8 cellular contexts compared by ENCODE assay signal in genomic region chr18:31497711-31498449, GRCh38. TPM values are rescaled to one million over a fixed set of nuclear protein-coding genes. Genes with fewer than 3 reads are reported as not detected.
DNase-seq lines count a peak whose midpoint lies in the region; ATAC-seq and TF ChIP-seq lines count a peak whose summit lies in the region.

Gene DSG2 (plus strand): TSS chr18:31498177. CDS start chr18:31498252, 75 bp downstream.

- peaks cover 0 to 4% of the 10 kb centered on the region in 2 experiments; a peak in 1 of 3 replicates for H3K36me3 ChIP-seq in HEK293 (ENCODE audit: control insufficient read depth in 2 of 2, insufficient read depth in 1 of 2, low read length in 2 of 2)

- H3K27ac ChIP-seq in HEK293 (ENCODE audit: extremely low read depth, low read depth, low read length): peak within 1 kb of the TSS; percentile 82

- intact Hi-C loops in Right ventricle myocardium superior (cut with DNase I) (loop anchor here (5.0 kb wide), 1 partner anchor 396 kb away; the partner anchor contains the start of gene DSC2), posterior cingulate gyrus (cut with DNase I) (no loop called here)

- POLR2A ChIA-PET in HEK293 (lab: Yijun Ruan, JAX): interaction anchor here (0.5 to 1.0 kb wide), 3 partner anchors 15 to 456 kb away, joined by 3 to 8 read pairs (median 3); no protein-coding TSS in a partner anchor

- H3K4me3 ChIP-seq in HEK293 (ENCODE audit: low read depth, low read length): peak within 1 kb of the TSS; percentile 64

- ATAC-seq in Right ventricle myocardium superior (ENCODE audit: poor library complexity): peak; percentile 97

- CTCF ChIA-PET in HEK293 (lab: Yijun Ruan, JAX): interaction anchor here (1.1 kb wide), 2 partner anchors 74 to 433 kb away, joined by 3 to 4 read pairs; no protein-coding TSS in a partner anchor

- no peaks in the 10 kb centered on the region for H3K4me1 ChIP-seq in HEK293 (ENCODE audit: control insufficient read depth, insufficient read depth, low read length)

- DNase-seq in DMS153 (lab: John Stamatoyannopoulos, UW) (peak; percentile 8), DMS153 treated with DMSO at 0.1 percent for 48 hours (lab: John Stamatoyannopoulos, UW; ENCODE audit: unreplicated experiment) (no peak), NCI-H1048 (lab: John Stamatoyannopoulos, UW) (peak; percentile 10), activated gamma-delta T cell (lab: John Stamatoyannopoulos, UW) (peak; percentile 10), Right ventricle myocardium superior (peak; percentile 81), posterior cingulate gyrus (peak in 7 of 10 donors; percentile 16 to 88 (median 35)), NCI-H2107 treated with DMSO at 0.1 percent for 48 hours (lab: John Stamatoyannopoulos, UW; ENCODE audit: unreplicated experiment) (no peak)

- no peak; the same call in 1 of the 2 replicates for TF ChIP-seq CTCF in HEK293 (tag by site-specific recombination; IDR thresholded peaks at IDR 0.05)

- no peaks in the 10 kb centered on the region for H3K9me3 ChIP-seq in HEK293 (ENCODE audit: control insufficient read depth, insufficient read depth, low read depth, low read length)

TF ChIP-seq in HEK293, 187 proteins besides CTCF, POLR2A, EP300 and RAD21 (continues in another document):
- TF ChIP-seq SP3 (tag by site-specific recombination; IDR thresholded peaks at IDR 0.05): peak; percentile 57
- 0 out of 2 replicates have a peak, but pooled peaks have one; percentile 41 for TF ChIP-seq ZNF692 (tag by site-specific recombination; IDR thresholded peaks at IDR 0.05)
- TF ChIP-seq ZNF341 (tag by site-specific recombination; IDR thresholded peaks at IDR 0.05; ENCODE audit: low read depth): peak; percentile 62
- 0 out of 2 replicates have a peak, but pooled peaks have one; percentile 12 for TF ChIP-seq SP7 (tag by site-specific recombination; IDR thresholded peaks at IDR 0.05)
- 0 out of 2 replicates have a peak, but pooled peaks have one; percentile 16 for TF ChIP-seq ZNF76 (tag by site-specific recombination; IDR thresholded peaks at IDR 0.05; ENCODE audit: borderline replicate concordance, low read depth)
- TF ChIP-seq KLF1 (tag by site-specific recombination; IDR thresholded peaks at IDR 0.05): peak; percentile 74
- no peak for TF ChIP-seq ZNF169 (tag by site-specific recombination; IDR thresholded peaks at IDR 0.05)
- TF ChIP-seq ZFP37 (tag by site-specific recombination; IDR thresholded peaks at IDR 0.05): peak; percentile 47; the same call in 1 of the 2 replicates
- TF ChIP-seq ZBTB10 (tag by site-specific recombination; IDR thresholded peaks at IDR 0.05): no peak
- TF ChIP-seq SP2 (tag by site-specific recombination; IDR thresholded peaks at IDR 0.05): 0 out of 2 replicates have a peak, but pooled peaks have one; percentile 6
- peak; percentile 78 for TF ChIP-seq ZNF335 (tag by site-specific recombination; conservative IDR thresholded peaks at IDR 0.05)
- TF ChIP-seq ZNF157 (tag by site-specific recombination; IDR thresholded peaks at IDR 0.05): no peak
- TF ChIP-seq MEIS1 (CRISPR knock-in tag; IDR thresholded peaks at IDR 0.05; ENCODE audit: borderline replicate concordance): no peak
- 0 out of 2 replicates have a peak, but pooled peaks have one; percentile 52 for TF ChIP-seq ZNF610 (tag by site-specific recombination; IDR thresholded peaks at IDR 0.05; ENCODE audit: borderline replicate concordance)
- TF ChIP-seq ZIC2 (tag by site-specific recombination; IDR thresholded peaks at IDR 0.05): 0 out of 2 replicates have a peak, but pooled peaks have one; percentile 3
- TF ChIP-seq ATF2 (tag by site-specific recombination; IDR thresholded peaks at IDR 0.05; ENCODE audit: low read depth): no peak
- TF ChIP-seq ZBTB26 (tag by site-specific recombination; optimal IDR thresholded peaks at IDR 0.05): peak; percentile 86
- peak; percentile 83; the same call in 1 of the 2 replicates for TF ChIP-seq GLIS2 (tag by site-specific recombination; IDR thresholded peaks at IDR 0.05)
- TF ChIP-seq YY1 (tag by site-specific recombination; IDR thresholded peaks at IDR 0.05): no peak
- peak; percentile 94 for TF ChIP-seq ZNF449 (tag by site-specific recombination; IDR thresholded peaks at IDR 0.05)
- 0 out of 2 replicates have a peak, but pooled peaks have one; percentile 38 for TF ChIP-seq ZNF600 (tag by site-specific recombination; IDR thresholded peaks at IDR 0.05)
- TF ChIP-seq ZBTB20 (tag by site-specific recombination; IDR thresholded peaks at IDR 0.05): peak; percentile 59; the same call in 1 of the 2 replicates
- TF ChIP-seq ZNF324 (tag by site-specific recombination; IDR thresholded peaks at IDR 0.05): no peak

RNA-seq across cellular contexts. Expression of gene DSG2, which starts in this region (rescaled TPM):
- 37.1 TPM for total RNA-seq in Right ventricle myocardium superior

Comparison
In these comparisons a context has a peak if more than half of its experiments do, and no peak if none do; other contexts are left out.
1. DNase-seq: peak in DMS153 (single experiment), NCI-H1048 (single experiment), activated gamma-delta T cell (single experiment), Right ventricle myocardium superior (single experiment) and posterior cingulate gyrus (7 of 10); none in DMS153 treated with DMSO at 0.1 percent for 48 hours (single experiment) and NCI-H2107 treated with DMSO at 0.1 percent for 48 hours (single experiment).